21 cellular contexts compared by ENCODE assay signal in the genomic region with DNA sequence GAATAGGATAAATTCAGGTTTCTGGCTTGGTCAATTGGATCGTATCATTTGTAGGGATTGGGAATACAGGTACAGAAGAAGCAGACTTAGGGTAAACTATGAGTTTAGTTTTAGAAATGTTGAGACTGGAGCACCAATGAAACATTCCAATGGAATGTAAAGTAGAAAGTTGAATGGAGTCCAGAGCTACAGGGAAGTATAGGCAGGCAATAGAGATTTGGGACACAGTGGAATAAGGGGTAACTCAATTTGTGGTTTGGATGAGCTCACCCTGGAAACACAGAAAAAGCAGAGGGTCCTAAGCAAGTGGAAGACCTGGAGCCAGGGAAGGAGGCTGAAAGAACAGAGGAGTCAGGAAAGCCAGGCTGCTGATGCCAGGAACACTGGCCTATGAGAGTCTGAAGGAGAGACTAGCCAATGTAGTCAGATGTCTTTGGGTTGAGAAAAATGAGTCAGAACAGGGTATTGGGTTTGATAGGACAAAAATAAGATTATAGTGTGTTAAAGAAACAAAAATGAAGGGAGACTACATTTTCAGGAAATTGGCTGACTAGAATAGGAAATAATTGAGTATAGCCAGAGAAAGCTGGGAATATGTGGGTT.
DNase-seq lines count a peak whose midpoint lies in the region; ATAC-seq, FAIRE-seq and TF ChIP-seq lines count a peak whose summit lies in the region.
"Had no signal": no experiment of that assay in that cellular context is flagged by ENCODE, and none has a peak within 500 bp of the region (broad histone marks: within the 10 kb centered on the region; RNA-seq: fewer than 3 reads in every experiment).

No MANE protein-coding gene starts in this region.

- ATAC-seq in CD4-positive, CD25-positive, alpha-beta regulatory T cell (ENCODE audit: low read depth in 2 of 2) = no peak
- ATAC-seq in left lung (peak; percentile 72), HG02981 (IDR thresholded peaks at IDR 0.05; ENCODE audit: unreplicated experiment) (no peak)
- ATAC-seq: activated naive CD8-positive, alpha-beta T cell treated with anti-CD3 and anti-CD28 coated beads, Interleukin-2, amount 50 U/mL, for 24 hours; activated T-cell treated with anti-CD3 and anti-CD28 coated beads, Interleukin-2, amount 50 U/mL, for 72 hours; left colon had no signal

- TF ChIP-seq CTCF in left lung (IDR thresholded peaks at IDR 0.05) (no peak), left ventricle myocardium inferior (IDR thresholded peaks at IDR 0.05; ENCODE audit: borderline replicate concordance) (no peak)

- peak; percentile 93 for FAIRE-seq in H54 (lab: Jason Lieb, UNC)
- FAIRE-seq: GM19239 had no signal

- H3K9me3 Mint-ChIP-seq in CD4-positive, CD25-positive, alpha-beta regulatory T cell = no peaks in the 10 kb centered on the region
- H3K9me3 Mint-ChIP-seq: activated naive CD8-positive, alpha-beta T cell treated with anti-CD3 and anti-CD28 coated beads, Interleukin-2, amount 50 U/mL, for 24 hours; activated T-cell treated with anti-CD3 and anti-CD28 coated beads, Interleukin-2, amount 50 U/mL, for 72 hours had no signal

- no peak overlapping the region for H3K4me3 ChIP-seq in CD4-positive, CD25-positive, alpha-beta regulatory T cell (ENCODE audit: low read depth, low read length)
- H3K4me3 ChIP-seq in adipocyte (ENCODE audit: low read length) (no peak overlapping the region), left lung (no peak overlapping the region), left ventricle myocardium inferior (no peak overlapping the region)
- H3K4me3 ChIP-seq: Peyer's patch had no signal

- peaks cover 26% of the 10 kb centered on the region for H3K36me3 Mint-ChIP-seq in CD4-positive, CD25-positive, alpha-beta regulatory T cell

- intact Hi-C loops in left lung (cut with DNase I) = no loop called here
- intact Hi-C loops in left ventricle myocardium inferior (cut with micrococcal nuclease) = no loop called here

- no peak overlapping the region for H3K4me3 Mint-ChIP-seq in CD4-positive, CD25-positive, alpha-beta regulatory T cell
- H3K4me3 Mint-ChIP-seq: activated naive CD8-positive, alpha-beta T cell treated with anti-CD3 and anti-CD28 coated beads, Interleukin-2, amount 50 U/mL, for 24 hours; activated T-cell treated with anti-CD3 and anti-CD28 coated beads, Interleukin-2, amount 50 U/mL, for 72 hours had no signal

- H3K27me3 ChIP-seq in CD4-positive, CD25-positive, alpha-beta regulatory T cell (ENCODE audit: control insufficient read depth, insufficient read depth, low read length) = no peaks in the 10 kb centered on the region
- H3K27me3 ChIP-seq in adipocyte (replicated peaks; ENCODE audit: control insufficient read depth, insufficient read depth, low read length) = no peaks in the 10 kb centered on the region
- H3K27me3 ChIP-seq in left lung = no peaks in the 10 kb centered on the region
- no peaks in the 10 kb centered on the region for H3K27me3 ChIP-seq in left ventricle myocardium inferior (ENCODE audit: low read depth)
- H3K27me3 ChIP-seq: Peyer's patch had no signal

- H3K27ac ChIP-seq in CD4-positive, CD25-positive, alpha-beta regulatory T cell (ENCODE audit: insufficient read depth, low read length, poor library complexity, severe bottlenecking) = no peak overlapping the region
- H3K27ac ChIP-seq in left lung (no peak overlapping the region), left ventricle myocardium inferior (replicated peaks) (no peak overlapping the region)
- H3K27ac ChIP-seq: Peyer's patch had no signal

- H3K9me3 ChIP-seq in CD4-positive, CD25-positive, alpha-beta regulatory T cell (ENCODE audit: control insufficient read depth in 2 of 2, low read length in 2 of 2) = no peaks in the 10 kb centered on the region
- H3K9me3 ChIP-seq in adipocyte (ENCODE audit: control insufficient read depth, low read length) (no peaks in the 10 kb centered on the region), left lung (no peaks in the 10 kb centered on the region), left ventricle myocardium inferior (replicated peaks) (no peaks in the 10 kb centered on the region)
- H3K9me3 ChIP-seq: Peyer's patch had no signal

- DNase-seq in CD4-positive, CD25-positive, alpha-beta regulatory T cell = no peak
- DNase-seq in H54 (ENCODE audit: insufficient read length, low spot score) (no peak), adipocyte (ENCODE audit: low read depth) (peak; percentile 45), left lung (no peak), left ventricle myocardium inferior (no peak), C1 segment of cervical spinal cord (lab: John Stamatoyannopoulos, UW) (no peak)
- DNase-seq in stimulated activated CD4-positive, alpha-beta T cell treated with anti-CD3 and anti-CD28 coated beads, Interleukin-2, amount 100 ng/mL, for 48 hours = no peak
- DNase-seq: activated CD4-positive, alpha-beta T cell treated with anti-CD3 and anti-CD28 coated beads, Interleukin-2, amount 50 U/mL, for 4 hours; activated naive CD8-positive, alpha-beta T cell treated with anti-CD3 and anti-CD28 coated beads, Interleukin-2, amount 50 U/mL, for 24 hours; activated T-cell treated with anti-CD3 and anti-CD28 coated beads, Interleukin-2, amount 50 U/mL, for 72 hours; AML-193; central memory CD4-positive, alpha-beta T cell; effector memory CD4-positive, alpha-beta T cell; left colon; NCI-H1417 treated with DMSO at 0.1 percent for 48 hours; NCI-H2171; NCI-H774; Peyer's patch; stimulated activated CD4-positive, alpha-beta T cell treated with anti-CD3 and anti-CD28 coated beads, Interleukin-4, amount 100 ng/mL, for 1 hour had no signal

- peak overlapping the region in 2 of 3 donors; percentile 6 to 21 for H3K27ac Mint-ChIP-seq in CD4-positive, CD25-positive, alpha-beta regulatory T cell
- H3K27ac Mint-ChIP-seq: activated naive CD8-positive, alpha-beta T cell treated with anti-CD3 and anti-CD28 coated beads, Interleukin-2, amount 50 U/mL, for 24 hours; activated T-cell treated with anti-CD3 and anti-CD28 coated beads, Interleukin-2, amount 50 U/mL, for 72 hours had no signal

- no peak for TF ChIP-seq POLR2A in H54 (IDR thresholded peaks at IDR 0.05; ENCODE audit: low read depth, low read length)

- no peaks in the 10 kb centered on the region for H3K4me1 ChIP-seq in CD4-positive, CD25-positive, alpha-beta regulatory T cell (ENCODE audit: control insufficient read depth, insufficient read depth, low read length, poor library complexity, severe bottlenecking)
- H3K4me1 ChIP-seq in adipocyte (ENCODE audit: control insufficient read depth, insufficient read depth, low read length) (no peaks in the 10 kb centered on the region), left lung (no peaks in the 10 kb centered on the region), left ventricle myocardium inferior (no peaks in the 10 kb centered on the region)
- H3K4me1 ChIP-seq: Peyer's patch had no signal

- no peaks in the 10 kb centered on the region for H3K27me3 Mint-ChIP-seq in CD4-positive, CD25-positive, alpha-beta regulatory T cell
- H3K27me3 Mint-ChIP-seq: activated naive CD8-positive, alpha-beta T cell treated with anti-CD3 and anti-CD28 coated beads, Interleukin-2, amount 50 U/mL, for 24 hours had no signal

- peaks cover 4 to 30% (median 19%) of the 10 kb centered on the region in 4 donors for H3K4me1 Mint-ChIP-seq in CD4-positive, CD25-positive, alpha-beta regulatory T cell
- H3K4me1 Mint-ChIP-seq: activated naive CD8-positive, alpha-beta T cell treated with anti-CD3 and anti-CD28 coated beads, Interleukin-2, amount 50 U/mL, for 24 hours had no signal

- H3K36me3 ChIP-seq in CD4-positive, CD25-positive, alpha-beta regulatory T cell (ENCODE audit: control insufficient read depth, insufficient read depth, low read length) = peaks cover 16% of the 10 kb centered on the region
- H3K36me3 ChIP-seq in adipocyte (ENCODE audit: control insufficient read depth, insufficient read depth, low read length, severe bottlenecking) = no peaks in the 10 kb centered on the region
- no peaks in the 10 kb centered on the region for H3K36me3 ChIP-seq in left lung
- no peaks in the 10 kb centered on the region for H3K36me3 ChIP-seq in left ventricle myocardium inferior
- H3K36me3 ChIP-seq: Peyer's patch had no signal

- H3K9ac ChIP-seq in adipocyte (ENCODE audit: low read length) = no peak overlapping the region
